25 cellular contexts compared by ENCODE assay signal in genomic region chr18:56684277-56684676, GRCh38. TPM values are rescaled to one million over a fixed set of nuclear protein-coding genes. Genes with fewer than 3 reads are reported as not detected.
DNase-seq lines count a peak whose midpoint lies in the region; ATAC-seq, FAIRE-seq and TF ChIP-seq lines count a peak whose summit lies in the region.
"Had no signal": no experiment of that assay in that cellular context is flagged by ENCODE, and none has a peak within 500 bp of the region (broad histone marks: within the 10 kb centered on the region; RNA-seq: fewer than 3 reads in every experiment).

No MANE protein-coding gene starts in this region.

- H3K79me2 ChIP-seq in HepG2 (ENCODE audit: insufficient read depth, low read length): no peaks in the 10 kb centered on the region
- no peaks in the 10 kb centered on the region for H3K79me2 ChIP-seq in K562 (ENCODE audit: control insufficient read depth, insufficient read depth, low read length)

- 91% methylated on average over 3 of the region's 3 CpGs for WGBS in HepG2 (ENCODE audit: low lambda C conversion rate)
- 100% methylated on average over 2 of the region's 3 CpGs for WGBS in right lobe of liver (ENCODE audit: insufficient coverage, low coverage, low lambda C conversion rate, missing lambda C conversion rate)
- 93% methylated on average over 3 of the region's 3 CpGs for WGBS in K562 (ENCODE audit: insufficient coverage, low coverage, missing lambda C conversion rate)

- BruUV-seq in HepG2 (replicated peaks; lab: Mats Ljungman, UMichigan): no TSS peak
- BruUV-seq in K562 (replicated peaks; lab: Mats Ljungman, UMichigan): no TSS peak

- no peaks in the 10 kb centered on the region for H3K27me3 ChIP-seq in HepG2 (ENCODE audit: control insufficient read depth in 1 of 2, insufficient read depth in 2 of 2, low read length in 2 of 2)
- no peaks in the 10 kb centered on the region for H3K27me3 ChIP-seq in right lobe of liver
- H3K27me3 ChIP-seq in K562 (ENCODE audit: control insufficient read depth in 2 of 2, insufficient read depth in 2 of 2, low read length in 2 of 2): no peaks in the 10 kb centered on the region
- H3K27me3 ChIP-seq: BE2C, BLaER1 had no signal

- no peaks in the 10 kb centered on the region for H3K4me1 ChIP-seq in HepG2 (ENCODE audit: insufficient read depth, low read length)
- no peaks in the 10 kb centered on the region for H3K4me1 ChIP-seq in right lobe of liver
- no peaks in the 10 kb centered on the region for H3K4me1 ChIP-seq in K562 (replicated peaks in 1 of 2; ENCODE audit: control insufficient read depth in 2 of 2, insufficient read depth in 2 of 2, low read length in 2 of 2)
- H3K4me1 ChIP-seq: BE2C, BLaER1 had no signal

- FAIRE-seq in HepG2 (lab: Jason Lieb, UNC): no peak
- no peak for FAIRE-seq in K562 (lab: Jason Lieb, UNC)
- FAIRE-seq: A204.1, GM12891 had no signal

- intact Hi-C loops in HepG2 (cut with micrococcal nuclease; ENCODE audit: unreplicated experiment) (no loop called here), right lobe of liver (cut with DNase I) (no loop called here), K562 (cut with micrococcal nuclease) (no loop called here)

- ATAC-seq in HepG2 (no peak), right lobe of liver (no peak), K562 (no peak), GM18867 (IDR thresholded peaks at IDR 0.05; ENCODE audit: unreplicated experiment) (no peak), GM19452 (IDR thresholded peaks at IDR 0.05; ENCODE audit: unreplicated experiment) (no peak), HG03159 (IDR thresholded peaks at IDR 0.05; ENCODE audit: unreplicated experiment) (no peak)

- CTCF ChIA-PET in HepG2 (lab: Yijun Ruan, JAX; ENCODE audit: low intra/inter-chr PET ratio, low total read pairs): no interaction called here
- CTCF ChIA-PET in K562 (lab: Yijun Ruan, JAX; ENCODE audit: low intra/inter-chr PET ratio): no interaction called here

- H2AFZ ChIP-seq in HepG2 (ENCODE audit: low read length) (no peak overlapping the region), K562 (ENCODE audit: low read depth, low read length) (no peak overlapping the region)

- POLR2A ChIA-PET in HepG2 (lab: Yijun Ruan, JAX) (no interaction called here), K562 (lab: Yijun Ruan, JAX) (no interaction called here)

- no peak for TF ChIP-seq RAD21 in HepG2 (CRISPR knock-in tag; IDR thresholded peaks at IDR 0.05)
- no peak for TF ChIP-seq RAD21 in K562 (CRISPR knock-in tag; conservative IDR thresholded peaks at IDR 0.05 in 1 of 2, IDR thresholded peaks at IDR 0.05 in 1 of 2)

- H3K4me3 ChIP-seq in HepG2 (replicated peaks in 1 of 3; ENCODE audit: insufficient read depth in 1 of 3, low read depth in 2 of 3, low read length in 3 of 3) (no peak overlapping the region), right lobe of liver (no peak overlapping the region), K562 (no peak overlapping the region)
- H3K4me3 ChIP-seq: BLaER1 had no signal

- in situ Hi-C loops in HepG2 (cut with HindIII; ENCODE audit: extremely low pct_ligation_motif_present, low pct_unique_long_range_greater_than_20kb) (no loop called here), K562 (cut with MboI) (no loop called here)

- H3K36me3 ChIP-seq in HepG2 (replicated peaks in 1 of 2; ENCODE audit: control insufficient read depth in 1 of 2, insufficient read depth in 2 of 2, low read length in 2 of 2) (no peaks in the 10 kb centered on the region), right lobe of liver (peaks cover 0 to 10% (median 3%) of the 10 kb centered on the region in 4 donors), K562 (ENCODE audit: control insufficient read depth, insufficient read depth, low read length) (no peaks in the 10 kb centered on the region)
- H3K36me3 ChIP-seq: BE2C had no signal

- H3K27ac ChIP-seq in HepG2 (ENCODE audit: extremely low read length, insufficient read depth, low read length): no peak overlapping the region
- H3K27ac ChIP-seq in right lobe of liver: no peak overlapping the region
- H3K27ac ChIP-seq in VCaP: peak overlapping the region; percentile 41
- H3K27ac ChIP-seq in K562 (ENCODE audit: extremely low read depth, low read depth, low read length): no peak overlapping the region
- H3K27ac ChIP-seq: BLaER1 had no signal

- H3K4me2 ChIP-seq in HepG2 (ENCODE audit: low read depth, low read length) (no peak overlapping the region), K562 (ENCODE audit: insufficient read depth, low read length) (no peak overlapping the region)
- H3K4me2 ChIP-seq: BLaER1 had no signal

- DNase-seq in HepG2 (ENCODE audit: low spot score) (no peak), right lobe of liver (no peak), K562 (ENCODE audit: extremely low read depth in 1 of 4, low spot score in 3 of 4) (no peak)
- DNase-seq: 8988T; ACHN; BE2C; C1 segment of cervical spinal cord; CD4-positive, alpha-beta memory T cell; CD4-positive, CD25-positive, alpha-beta regulatory T cell; CD8-positive, alpha-beta memory T cell; COR-L47; DMS 273 treated with DMSO at 0.1 percent for 48 hours; DMS153; DMS53; DMS79; DND-41; EL; GDM1 had no signal

- H3K9ac ChIP-seq in HepG2 (ENCODE audit: insufficient read depth, low read depth, low read length): no peak overlapping the region
- no peak overlapping the region for H3K9ac ChIP-seq in K562 (ENCODE audit: insufficient read depth in 1 of 2, low read depth in 2 of 2, low read length in 2 of 2)
- H3K9ac ChIP-seq: BLaER1 had no signal

- H3K9me1 ChIP-seq in K562 (ENCODE audit: control insufficient read depth, insufficient read depth, low read length): no peaks in the 10 kb centered on the region

- TF ChIP-seq POLR2A in HepG2 (IDR thresholded peaks at IDR 0.05; ENCODE audit: insufficient read depth in 1 of 2, low read depth in 2 of 2, low read length in 2 of 2): no peak
- TF ChIP-seq POLR2A in right lobe of liver (IDR thresholded peaks at IDR 0.05): no peak
- no peak for TF ChIP-seq POLR2A in K562 (conservative IDR thresholded peaks at IDR 0.05)

- TF ChIP-seq EP300 in HepG2 (IDR thresholded peaks at IDR 0.05; ENCODE audit: low read depth in 2 of 2, low read length in 2 of 2) (no peak), HepG2 (CRISPR knock-in tag; IDR thresholded peaks at IDR 0.05; ENCODE audit: borderline replicate concordance) (no peak), K562 (IDR thresholded peaks at IDR 0.05; ENCODE audit: low read length) (no peak)

- H3K9me3 ChIP-seq in HepG2 (ENCODE audit: low read length) (no peaks in the 10 kb centered on the region), right lobe of liver (no peaks in the 10 kb centered on the region), K562 (replicated peaks; ENCODE audit: control insufficient read depth, insufficient read depth, low read depth, low read length) (no peaks in the 10 kb centered on the region)
- H3K9me3 ChIP-seq: BE2C, BLaER1 had no signal

- no peak for TF ChIP-seq CTCF in HepG2 (CRISPR knock-in tag; IDR thresholded peaks at IDR 0.05)
- no peak for TF ChIP-seq CTCF in right lobe of liver (IDR thresholded peaks at IDR 0.05)
- TF ChIP-seq CTCF in VCaP (conservative IDR thresholded peaks at IDR 0.05): no peak
- no peak for TF ChIP-seq CTCF in K562 (IDR thresholded peaks at IDR 0.05 in 2 of 3, conservative IDR thresholded peaks at IDR 0.05 in 1 of 3; ENCODE audit: insufficient read depth in 2 of 3, low read depth in 1 of 3, low read length in 3 of 3)

- H4K20me1 ChIP-seq in HepG2 (ENCODE audit: insufficient read depth, low read length) (no peaks in the 10 kb centered on the region), K562 (replicated peaks; ENCODE audit: control insufficient read depth, insufficient read depth, low read length) (no peaks in the 10 kb centered on the region)
- H4K20me1 ChIP-seq: BLaER1 had no signal

RNA-seq across cellular contexts. Expression of gene WDR7, which starts 33.1 kb away (rescaled TPM):
- total RNA-seq in HepG2 (2016; rRNA removed; fragmentation: Illumina TruSeq; extraction: Trizol) (7.8 and 11.1 TPM in 2 replicates), right lobe of liver (10 to 100 TPM; 10.4 to 18.8 (median 15.3) TPM), K562 (2014; rRNA removed) (6.9 and 7.5 TPM in 2 replicates), K562 (2014; rRNA removed; fragmentation: Illumina TruSeq; extraction: Trizol) (9.4 and 9.6 TPM in 2 replicates), K562 (2015; rRNA removed; fragmentation: Illumina TruSeq; extraction: Trizol) (9.0 and 11.0 TPM in 2 replicates), K562 (2021) (6.6 and 7.4 TPM in 2 replicates)
- 15.8 and 20.0 TPM in 2 replicates for total RNA-seq in HepG2 (2016; cell fraction: cytosol; rRNA removed; fragmentation: Illumina TruSeq; extraction: Trizol; ENCODE audit: low read depth)
- 6.7 and 10.9 TPM in 2 replicates for total RNA-seq in HepG2 (2016; cell fraction: insoluble cytoplasmic fraction; rRNA removed; fragmentation: Illumina TruSeq; extraction: Trizol)
- 9.2 and 9.6 TPM in 2 replicates for total RNA-seq in HepG2 (2016; cell fraction: membrane; rRNA removed; fragmentation: Illumina TruSeq; extraction: Trizol)
- total RNA-seq in HepG2 (2016; cell fraction: nucleus; rRNA removed; fragmentation: Illumina TruSeq; extraction: Trizol): 20.3 and 27.1 TPM in 2 replicates
- polyA plus RNA-seq in HepG2 (2011; rRNA removed) (2.0 and 2.2 TPM in 2 replicates), K562 (2011; rRNA removed) (2.7 and 5.3 TPM in 2 replicates), K562 (2014; fragmentation: Illumina TruSeq; extraction: Trizol) (3.9 and 4.6 TPM in 2 replicates), K562 (2014; fragmentation: Nextera tagmentation; extraction: Ambion mirVana) (1 to 10 TPM; 1.4 to 2.1 TPM), K562 (2014; rRNA removed) (2.1 and 4.9 TPM in 2 replicates)
- polyA plus RNA-seq in HepG2 (2011; cell fraction: cytosol; rRNA removed): 1.4 and 1.6 TPM in 2 replicates
- 3.5 and 4.8 TPM in 2 replicates for polyA plus RNA-seq in HepG2 (2011; cell fraction: nucleus; rRNA removed)
- polyA plus RNA-seq in HepG2 (2012): 2.1 and 2.2 TPM in 2 replicates
- 0.10 and 0.37 TPM in 2 replicates for polyA plus RNA-seq in HepG2 (2016; cell fraction: cytosol; fragmentation: Illumina TruSeq; extraction: Trizol; ENCODE audit: low read depth)
- 4.1 and 5.9 TPM in 2 replicates for polyA plus RNA-seq in HepG2 (2016; cell fraction: insoluble cytoplasmic fraction; fragmentation: Illumina TruSeq; extraction: Trizol; ENCODE audit: low read depth)
- 0.71 and 1.1 TPM in 2 replicates for polyA plus RNA-seq in HepG2 (2016; cell fraction: membrane; fragmentation: Illumina TruSeq; extraction: Trizol; ENCODE audit: low read depth)
- polyA plus RNA-seq in HepG2 (2016; cell fraction: nucleus; fragmentation: Illumina TruSeq; extraction: Trizol; ENCODE audit: insufficient read depth, low read depth): 3.4 and 3.5 TPM in 2 replicates
- 15.1 and 47.2 TPM in 2 replicates for polyA minus RNA-seq in HepG2 (2011; rRNA and poly(A)+ RNA removed; ENCODE audit: low replicate concordance)
- polyA minus RNA-seq in HepG2 (2011; cell fraction: cytosol; rRNA and poly(A)+ RNA removed): 4.1 and 6.5 TPM in 2 replicates
- polyA minus RNA-seq in HepG2 (2011; cell fraction: nucleus; rRNA and poly(A)+ RNA removed): 33.5 and 48.4 TPM in 2 replicates
- total RNA-seq in K562 (2011; cell fraction: chromatin; rRNA removed; ENCODE audit: low replicate concordance): 31.4 and 76.2 TPM in 2 replicates
- total RNA-seq in K562 (2011; cell fraction: nucleolus; rRNA removed): 10.5 and 11.4 TPM in 2 replicates
- 25.4 and 27.6 TPM in 2 replicates for total RNA-seq in K562 (2011; cell fraction: nucleoplasm; rRNA removed)
- polyA plus RNA-seq in K562 (2011; cell fraction: cytosol; rRNA removed): 2.6 and 4.7 TPM in 2 replicates
- 6.2 and 9.5 TPM in 2 replicates for polyA plus RNA-seq in K562 (2011; cell fraction: nucleus; rRNA removed)
- 4.0 and 5.5 TPM in 2 replicates for polyA plus RNA-seq in K562 (2012)
- 39.9 and 46.8 TPM in 2 replicates for polyA minus RNA-seq in K562 (2011; rRNA and poly(A)+ RNA removed)
- polyA minus RNA-seq in K562 (2011; cell fraction: cytosol; rRNA and poly(A)+ RNA removed): 3.0 and 7.3 TPM in 2 replicates
- polyA minus RNA-seq in K562 (2011; cell fraction: nucleus; rRNA and poly(A)+ RNA removed): 24.4 and 36.3 TPM in 2 replicates

RNA-seq across cellular contexts. Expression of gene TXNL1, which starts 45.9 kb away (rescaled TPM):
- total RNA-seq in HepG2 (2016; rRNA removed; fragmentation: Illumina TruSeq; extraction: Trizol) (73.1 and 110 TPM in 2 replicates), right lobe of liver (10 to 100 TPM; 30.1 to 58.0 (median 42.8) TPM), K562 (2014; rRNA removed) (40.4 and 50.9 TPM in 2 replicates), K562 (2014; rRNA removed; fragmentation: Illumina TruSeq; extraction: Trizol) (65.8 and 76.3 TPM in 2 replicates), K562 (2015; rRNA removed; fragmentation: Illumina TruSeq; extraction: Trizol) (82.3 and 86.0 TPM in 2 replicates), K562 (2021) (65.4 and 65.7 TPM in 2 replicates)
- total RNA-seq in HepG2 (2016; cell fraction: cytosol; rRNA removed; fragmentation: Illumina TruSeq; extraction: Trizol; ENCODE audit: low read depth): 19.2 and 19.9 TPM in 2 replicates
- 70.5 and 109 TPM in 2 replicates for total RNA-seq in HepG2 (2016; cell fraction: insoluble cytoplasmic fraction; rRNA removed; fragmentation: Illumina TruSeq; extraction: Trizol)
- total RNA-seq in HepG2 (2016; cell fraction: membrane; rRNA removed; fragmentation: Illumina TruSeq; extraction: Trizol): 38.2 and 40.3 TPM in 2 replicates
- total RNA-seq in HepG2 (2016; cell fraction: nucleus; rRNA removed; fragmentation: Illumina TruSeq; extraction: Trizol): 36.7 and 36.8 TPM in 2 replicates
- polyA plus RNA-seq in HepG2 (2011; rRNA removed) (27.3 and 41.9 TPM in 2 replicates), K562 (2011; rRNA removed) (56.6 and 64.9 TPM in 2 replicates), K562 (2014; fragmentation: Illumina TruSeq; extraction: Trizol) (74.6 and 103 TPM in 2 replicates), K562 (2014; fragmentation: Nextera tagmentation; extraction: Ambion mirVana) (10 to 100 TPM; 45.4 to 48.1 TPM), K562 (2014; rRNA removed) (61.7 and 72.6 TPM in 2 replicates)
- polyA plus RNA-seq in HepG2 (2011; cell fraction: cytosol; rRNA removed): 18.6 and 21.9 TPM in 2 replicates
- polyA plus RNA-seq in HepG2 (2011; cell fraction: nucleus; rRNA removed): 9.7 and 10.7 TPM in 2 replicates
- polyA plus RNA-seq in HepG2 (2012): 50.5 and 69.8 TPM in 2 replicates
- polyA plus RNA-seq in HepG2 (2016; cell fraction: cytosol; fragmentation: Illumina TruSeq; extraction: Trizol; ENCODE audit: low read depth): 31.1 and 32.8 TPM in 2 replicates
- 129 and 132 TPM in 2 replicates for polyA plus RNA-seq in HepG2 (2016; cell fraction: insoluble cytoplasmic fraction; fragmentation: Illumina TruSeq; extraction: Trizol; ENCODE audit: low read depth)
- polyA plus RNA-seq in HepG2 (2016; cell fraction: membrane; fragmentation: Illumina TruSeq; extraction: Trizol; ENCODE audit: low read depth): 42.4 and 43.6 TPM in 2 replicates
- polyA plus RNA-seq in HepG2 (2016; cell fraction: nucleus; fragmentation: Illumina TruSeq; extraction: Trizol; ENCODE audit: insufficient read depth, low read depth): 50.9 and 51.7 TPM in 2 replicates
- polyA minus RNA-seq in HepG2 (2011; rRNA and poly(A)+ RNA removed; ENCODE audit: low replicate concordance): 14.3 and 19.0 TPM in 2 replicates
- polyA minus RNA-seq in HepG2 (2011; cell fraction: cytosol; rRNA and poly(A)+ RNA removed): 14.0 and 17.1 TPM in 2 replicates
- 35.3 and 38.3 TPM in 2 replicates for polyA minus RNA-seq in HepG2 (2011; cell fraction: nucleus; rRNA and poly(A)+ RNA removed)
- total RNA-seq in K562 (2011; cell fraction: chromatin; rRNA removed; ENCODE audit: low replicate concordance): 12.5 and 24.9 TPM in 2 replicates
- 7.8 and 10.1 TPM in 2 replicates for total RNA-seq in K562 (2011; cell fraction: nucleolus; rRNA removed)
- total RNA-seq in K562 (2011; cell fraction: nucleoplasm; rRNA removed): 21.5 and 43.8 TPM in 2 replicates
- polyA plus RNA-seq in K562 (2011; cell fraction: cytosol; rRNA removed): 14.8 and 21.3 TPM in 2 replicates
- polyA plus RNA-seq in K562 (2011; cell fraction: nucleus; rRNA removed): 13.3 and 19.5 TPM in 2 replicates
- 63.9 and 76.0 TPM in 2 replicates for polyA plus RNA-seq in K562 (2012)
- 45.2 and 46.6 TPM in 2 replicates for polyA minus RNA-seq in K562 (2011; rRNA and poly(A)+ RNA removed)
- 7.9 and 17.8 TPM in 2 replicates for polyA minus RNA-seq in K562 (2011; cell fraction: cytosol; rRNA and poly(A)+ RNA removed)
- polyA minus RNA-seq in K562 (2011; cell fraction: nucleus; rRNA and poly(A)+ RNA removed): 12.1 and 16.8 TPM in 2 replicates

Comparison
In these comparisons a context has a peak if more than half of its experiments do, and no peak if none do; other contexts are left out.
1. Of the 241 proteins assayed by ChIP-seq in both HepG2 and K562: peak only in HepG2: none; only in K562: none; in both: ZBTB40; in neither: 240.